19 cellular contexts compared by ENCODE assay signal in the genomic region with DNA sequence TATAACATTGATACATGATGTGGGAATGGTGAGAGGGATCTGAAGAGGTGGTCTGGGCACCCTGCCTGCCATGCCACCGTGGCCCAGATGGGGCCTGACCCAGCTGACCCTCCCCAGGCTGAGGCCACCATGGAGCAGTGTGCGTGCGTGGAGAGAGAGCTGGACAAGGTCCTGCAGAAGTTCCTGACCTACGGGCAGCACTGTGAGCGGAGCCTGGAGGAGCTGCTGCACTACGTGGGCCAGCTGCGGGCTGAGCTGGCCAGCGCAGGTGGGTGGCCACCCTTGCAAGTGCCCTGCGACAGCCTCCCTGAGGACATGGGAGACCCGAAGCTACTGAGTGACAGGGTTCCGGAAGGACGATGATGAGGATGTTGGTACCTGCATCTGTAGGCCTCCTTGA. TPM values are rescaled to one million over a fixed set of nuclear protein-coding genes. Genes with fewer than 3 reads are reported as not detected.
DNase-seq lines count a peak whose midpoint lies in the region; ATAC-seq, FAIRE-seq and TF ChIP-seq lines count a peak whose summit lies in the region.
"Had no signal": no experiment of that assay in that cellular context is flagged by ENCODE, and none has a peak within 500 bp of the region (broad histone marks: within the 10 kb centered on the region; RNA-seq: fewer than 3 reads in every experiment).

No MANE protein-coding gene starts in this region.

- H3K27me3 Mint-ChIP-seq in CD4-positive, alpha-beta T cell: no peaks in the 10 kb centered on the region

- TF ChIP-seq EP300 in H1 (IDR thresholded peaks at IDR 0.05; ENCODE audit: borderline replicate concordance in 1 of 2, low read depth in 2 of 2, low read length in 2 of 2): no peak

- H3K18ac ChIP-seq in H1 (ENCODE audit: extremely low read depth, low read length): no peak overlapping the region

- H3K56ac ChIP-seq in H1 (replicated peaks; ENCODE audit: insufficient read length, low read depth, low read length): no peak overlapping the region

- no peak for ATAC-seq in CD4-positive, alpha-beta T cell (ENCODE audit: poor library complexity)
- peak; percentile 25; the same call in 1 of the 2 replicates for ATAC-seq in HCT116
- ATAC-seq in lower lobe of right lung: no peak

- no peak overlapping the region for H3K4ac ChIP-seq in H1 (replicated peaks; ENCODE audit: insufficient read length, low read depth, low read length)

- 94% methylated on average over 12 of the region's 12 CpGs; no CpG with 5 or more reads in 1 of the 2 experiments for WGBS in H1 (ENCODE audit: extremely low coverage in 1 of 2, insufficient coverage in 1 of 2, insufficient read length in 1 of 2, insufficient replicate concordance in 2 of 2, low coverage in 1 of 2, low lambda C conversion rate in 2 of 2, missing lambda C conversion rate in 1 of 2), 2 experiments

- H3K14ac ChIP-seq in H1 (ENCODE audit: insufficient read length): no peak overlapping the region

- H3K4me3 Mint-ChIP-seq in CD4-positive, alpha-beta T cell: no peak overlapping the region
- H3K4me3 Mint-ChIP-seq: CD8-positive, alpha-beta memory T cell had no signal

- H3K9me3 ChIP-seq in CD4-positive, alpha-beta T cell (ENCODE audit: control insufficient read depth, low read length): no peaks in the 10 kb centered on the region
- H3K9me3 ChIP-seq in HCT116 (ENCODE audit: control insufficient read depth in 1 of 2, insufficient read depth in 1 of 2, low read depth in 1 of 2, low read length in 2 of 2): no peaks in the 10 kb centered on the region
- H3K9me3 ChIP-seq in H1 (ENCODE audit: insufficient read depth in 2 of 2, low read depth in 1 of 2, low read length in 1 of 2): no peaks in the 10 kb centered on the region
- no peaks in the 10 kb centered on the region for H3K9me3 ChIP-seq in lower lobe of right lung
- no peaks in the 10 kb centered on the region for H3K9me3 ChIP-seq in uterus
- H3K9me3 ChIP-seq: BE2C, Caco-2 had no signal

- no peak overlapping the region for H2BK120ac ChIP-seq in H1 (replicated peaks; ENCODE audit: low read depth, low read length)

- no peak overlapping the region for H2BK12ac ChIP-seq in H1 (ENCODE audit: low read depth, low read length)

- H4K91ac ChIP-seq in H1 (replicated peaks; ENCODE audit: insufficient read length, low read length): no peak overlapping the region

- H3K4me1 Mint-ChIP-seq in CD4-positive, alpha-beta T cell (ENCODE audit: low read depth): peaks cover 30% of the 10 kb centered on the region

- H3K9ac ChIP-seq in HCT116 (ENCODE audit: low read length) (no peak overlapping the region), H1 (replicated peaks in 1 of 4; ENCODE audit: extremely low read depth in 1 of 4, low read depth in 3 of 4, low read length in 3 of 4) (no peak overlapping the region)
- H3K9ac ChIP-seq: GM23248 had no signal

- H4K8ac ChIP-seq in H1 (ENCODE audit: extremely low read depth, insufficient read depth, low read length): no peak overlapping the region

- no peak overlapping the region for H2AK5ac ChIP-seq in H1 (ENCODE audit: low read depth, low read length)

- no peaks in the 10 kb centered on the region for H4K20me1 ChIP-seq in HCT116 (ENCODE audit: insufficient read depth)
- peaks cover 0 to 28% of the 10 kb centered on the region in 2 experiments for H4K20me1 ChIP-seq in H1 (replicated peaks in 1 of 2; ENCODE audit: control insufficient read depth in 1 of 2, insufficient read depth in 2 of 2, low read length in 2 of 2)

- TF ChIP-seq RAD21 in HCT116 (IDR thresholded peaks at IDR 0.05; ENCODE audit: low read depth) (no peak), H1 (IDR thresholded peaks at IDR 0.05 in 1 of 2, conservative IDR thresholded peaks at IDR 0.05 in 1 of 2; ENCODE audit: low read depth in 2 of 2, low read length in 2 of 2) (no peak)

- H2AFZ ChIP-seq in HCT116 (ENCODE audit: low read depth, low read length, poor library complexity, severe bottlenecking) (no peak overlapping the region), H1 (ENCODE audit: low read length) (no peak overlapping the region)
- H2AFZ ChIP-seq: GM23248 had no signal

- H3K23ac ChIP-seq in H1 (ENCODE audit: insufficient read length): no peak overlapping the region

- no peak for TF ChIP-seq CTCF in CD4-positive, alpha-beta T cell (IDR thresholded peaks at IDR 0.05)
- no peak for TF ChIP-seq CTCF in HCT116 (IDR thresholded peaks at IDR 0.05 in 2 of 3, conservative IDR thresholded peaks at IDR 0.05 in 1 of 3; ENCODE audit: borderline replicate concordance in 1 of 3, insufficient read depth in 1 of 3, low read depth in 2 of 3, low read length in 2 of 3)
- TF ChIP-seq CTCF in H1 (IDR thresholded peaks at IDR 0.05; ENCODE audit: control extremely low read depth in 1 of 3, insufficient read depth in 1 of 3, low read depth in 1 of 3, low read length in 3 of 3): no peak
- TF ChIP-seq CTCF in lower lobe of right lung (IDR thresholded peaks at IDR 0.05): no peak
- TF ChIP-seq CTCF in dorsolateral prefrontal cortex (IDR thresholded peaks at IDR 0.05 in 54 of 56, conservative IDR thresholded peaks at IDR 0.05 in 2 of 56; ENCODE audit: low read depth in 1 of 56, partially characterized antibody in 56 of 56): no peak
- TF ChIP-seq CTCF in uterus (IDR thresholded peaks at IDR 0.05): no peak

- H3K4me3 ChIP-seq in HCT116 (replicated peaks in 1 of 2; ENCODE audit: low read depth in 1 of 2, low read length in 2 of 2) (no peak overlapping the region), H1 (ENCODE audit: extremely low read depth in 1 of 4, insufficient read depth in 2 of 4, low read depth in 3 of 4, low read length in 4 of 4) (no peak overlapping the region), lower lobe of right lung (no peak overlapping the region), dorsolateral prefrontal cortex (no peak overlapping the region), uterus (no peak overlapping the region)
- H3K4me3 ChIP-seq: GM23248 had no signal

- CTCF ChIA-PET in CD4-positive, alpha-beta T cell (lab: Charles Lee): interaction anchor here (1.9 kb wide), 1 partner anchor 17 kb away, joined by 6 read pairs; no protein-coding TSS in a partner anchor
- CTCF ChIA-PET in HCT116 (lab: Charles Lee): interaction anchor here (2.2 kb wide), 1 partner anchor 8 kb away, joined by 7 read pairs; no protein-coding TSS in a partner anchor
- CTCF ChIA-PET in H1 (lab: Charles Lee; ENCODE audit: partially characterized antibody): interaction anchor here (0.9 to 9.2 kb wide), 10 partner anchors 9 to 66 kb away, joined by 3 to 125 read pairs (median 4); a partner anchor contains a TSS

- H3K36me3 ChIP-seq in HCT116 (ENCODE audit: control insufficient read depth in 1 of 2, insufficient read depth in 2 of 2, low read length in 2 of 2) (peaks cover 6 to 9% of the 10 kb centered on the region in 2 experiments; a peak in 3 of 4 replicates), H1 (ENCODE audit: control insufficient read depth in 2 of 4, insufficient read depth in 4 of 4, low read length in 3 of 4) (peaks cover 2 to 81% (median 34%) of the 10 kb centered on the region in 4 experiments; a peak in 7 of 8 replicates), lower lobe of right lung (peaks cover 84% of the 10 kb centered on the region), uterus (no peaks in the 10 kb centered on the region)

- DNase-seq in CD4-positive, alpha-beta T cell: no peak
- DNase-seq in HCT116 (ENCODE audit: low read depth, low spot score): no peak
- DNase-seq in H1 (ENCODE audit: low read depth in 1 of 2, low spot score in 2 of 2): no peak
- peak; percentile 24 for DNase-seq in lower lobe of right lung
- DNase-seq in CD1c-positive myeloid dendritic cell (ENCODE audit: extremely low spot score): no peak
- no peak for DNase-seq in dorsolateral prefrontal cortex
- no peak for DNase-seq in GOT3 (lab: John Stamatoyannopoulos, UW)
- DNase-seq in uterus: no peak
- DNase-seq: BE2C; Caco-2; CD8-positive, alpha-beta memory T cell; GM23248; HCEC 1CT had no signal

- H3K79me1 ChIP-seq in H1 (ENCODE audit: low read depth, low read length): peaks cover 14% of the 10 kb centered on the region

- no peaks in the 10 kb centered on the region for H3K9me3 Mint-ChIP-seq in CD4-positive, alpha-beta T cell
- H3K9me3 Mint-ChIP-seq: CD8-positive, alpha-beta memory T cell had no signal

- peak overlapping the region; percentile 32 for H3K27ac Mint-ChIP-seq in CD4-positive, alpha-beta T cell

- FAIRE-seq in H1 (lab: Jason Lieb, UNC): no peak
- FAIRE-seq: A204.1, GM12891, HTR-8/SVneo had no signal

- POLR2A ChIA-PET in CD4-positive, alpha-beta T cell (lab: Charles Lee): interaction anchor here (1.5 to 1.7 kb wide), 2 partner anchors 16 to 17 kb away, joined by 4 read pairs; a partner anchor contains a TSS
- POLR2A ChIA-PET in HCT116 (lab: Charles Lee): interaction anchor here (2.3 kb wide), 1 partner anchor 16 kb away, joined by 5 read pairs; a partner anchor contains a TSS
- POLR2A ChIA-PET in H1 (lab: Charles Lee; ENCODE audit: partially characterized antibody): interaction anchor here (0.9 to 40.7 kb wide), 5 partner anchors 10 to 65 kb away, joined by 3 to 1250 read pairs (median 115); a partner anchor contains a TSS

- H2BK5ac ChIP-seq in H1 (ENCODE audit: low read depth, low read length): 0 out of 2 replicates have a peak overlapping the region, but pooled peaks have one; percentile 35

- H3K9me2 ChIP-seq in HCT116 (ENCODE audit: insufficient read depth): no peaks in the 10 kb centered on the region

- no peak overlapping the region for H3K27ac ChIP-seq in CD4-positive, alpha-beta T cell (ENCODE audit: low read depth, low read length)
- H3K27ac ChIP-seq in HCT116 (ENCODE audit: low read depth, low read length) (no peak overlapping the region), H1 (ENCODE audit: low read depth, low read length) (no peak overlapping the region), lower lobe of right lung (no peak overlapping the region), dorsolateral prefrontal cortex (no peak overlapping the region), uterus (no peak overlapping the region)
- H3K27ac ChIP-seq: C4-2B, GM23248 had no signal

- intact Hi-C loops in CD4-positive, alpha-beta T cell (cut with DNase I, micrococcal nuclease): no loop called here
- intact Hi-C loops in HCT116 (cut with micrococcal nuclease): no loop called here
- intact Hi-C loops in lower lobe of right lung (cut with DNase I): no loop called here
- intact Hi-C loops in dorsolateral prefrontal cortex (cut with DNase I): no loop called here
- intact Hi-C loops in uterus (cut with DNase I; ENCODE audit: low total_unique reads): no loop called here

- H3K36me3 Mint-ChIP-seq in CD4-positive, alpha-beta T cell (ENCODE audit: low read depth): peaks cover 70% of the 10 kb centered on the region

- RAD21 ChIA-PET in HCT116 (lab: Charles Lee; ENCODE audit: low non-redundant PET in 1 of 2, low total read pairs in 2 of 2, uncharacterized antibody in 2 of 2, unreplicated experiment in 2 of 2): no interaction called here

- H2BK20ac ChIP-seq in H1 (ENCODE audit: low read length): no peak overlapping the region

- H3K4me1 ChIP-seq in HCT116 (ENCODE audit: control insufficient read depth in 1 of 2, insufficient read depth in 2 of 2, low read length in 2 of 2) (no peaks in the 10 kb centered on the region), H1 (replicated peaks in 1 of 4; ENCODE audit: control insufficient read depth in 3 of 4, insufficient read depth in 4 of 4, low read length in 3 of 4) (no peaks in the 10 kb centered on the region; a peak in 1 of 7 replicates), lower lobe of right lung (no peaks in the 10 kb centered on the region), uterus (no peaks in the 10 kb centered on the region)
- H3K4me1 ChIP-seq: BE2C, Caco-2 had no signal

- H3K23me2 ChIP-seq in H1 (ENCODE audit: low read depth, low read length): no peaks in the 10 kb centered on the region

- H3K27me3 ChIP-seq in CD4-positive, alpha-beta T cell (ENCODE audit: control insufficient read depth, insufficient read depth, low read length): no peaks in the 10 kb centered on the region
- H3K27me3 ChIP-seq in HCT116 (ENCODE audit: insufficient read depth, low read length): no peaks in the 10 kb centered on the region
- H3K27me3 ChIP-seq in H1 (replicated peaks in 1 of 4; ENCODE audit: control insufficient read depth in 3 of 4, extremely low read depth in 1 of 4, insufficient read depth in 3 of 4, low read length in 3 of 4): no peaks in the 10 kb centered on the region
- H3K27me3 ChIP-seq in lower lobe of right lung (ENCODE audit: low read depth): no peaks in the 10 kb centered on the region
- no peaks in the 10 kb centered on the region for H3K27me3 ChIP-seq in dorsolateral prefrontal cortex
- H3K27me3 ChIP-seq in uterus: no peaks in the 10 kb centered on the region
- H3K27me3 ChIP-seq: BE2C had no signal

- H3K4me2 ChIP-seq in HCT116 (ENCODE audit: low read length) (no peak overlapping the region), H1 (ENCODE audit: insufficient read depth in 1 of 2, low read depth in 2 of 2, low read length in 2 of 2) (no peak overlapping the region)

- no TSS peak for BruUV-seq in HCT116 (replicated peaks; lab: Mats Ljungman, UMichigan)

- TF ChIP-seq POLR2A in HCT116 (IDR thresholded peaks at IDR 0.05; ENCODE audit: borderline replicate concordance, extremely low read depth, insufficient read depth, insufficient read length) (no peak), H1 (IDR thresholded peaks at IDR 0.05; ENCODE audit: control extremely low read depth in 1 of 2, low read depth in 2 of 2, low read length in 2 of 2) (0 out of 3 replicates have a peak, but pooled peaks of 1 of the 2 experiments have one; percentile 26), uterus (IDR thresholded peaks at IDR 0.05) (no peak)

- H2BK15ac ChIP-seq in H1 (ENCODE audit: low read length): no peak overlapping the region

- H3K79me2 ChIP-seq in HCT116 (ENCODE audit: insufficient read depth, low read length) (peaks cover 8% of the 10 kb centered on the region; the same call in 1 of the 2 replicates), H1 (ENCODE audit: control insufficient read depth in 1 of 2, insufficient read depth in 2 of 2, low read length in 2 of 2) (peaks cover 0 to 37% of the 10 kb centered on the region in 2 experiments; a peak in 2 of 4 replicates)

- no peak overlapping the region for H4K5ac ChIP-seq in H1 (ENCODE audit: insufficient read length, low read depth, low read length)

RNA-seq across cellular contexts. Expression of a gene that starts 7.2 kb away (rescaled TPM):
- 10 to 100 TPM; 12.0 to 13.8 TPM for total RNA-seq in CD4-positive, alpha-beta T cell
- total RNA-seq in HCT116 (2021; ENCODE audit: unreplicated experiment) (24.1 TPM), lower lobe of right lung (38.6 TPM), dorsolateral prefrontal cortex (10 to 100 TPM; 30.6 to 55.2 (median 42.7) TPM), uterus (10 to 100 TPM; 29.7 to 52.3 (median 39.9) TPM)
- 20.0 and 23.6 TPM in 2 replicates for polyA plus RNA-seq in HCT116 (2012)
- total RNA-seq in H1 (2021; fragmentation: NEBNext Ultra II Directional; extraction: Animal tissue kit (Norgen Biotek cat#: 25700)): 74.6 and 75.9 TPM in 2 replicates
- polyA plus RNA-seq in H1 (2011; rRNA removed): 90.2 and 106 TPM in 2 replicates
- 105 TPM for polyA plus RNA-seq in H1 (2011; cell fraction: cytosol; rRNA removed)
- polyA plus RNA-seq in H1 (2011; cell fraction: nucleus; rRNA removed): 153 TPM
- 65.3 to 93.7 TPM (median 87.0 TPM) in 4 replicates for polyA plus RNA-seq in H1 (2012, experiment 1 of 2)
- polyA plus RNA-seq in H1 (2012, experiment 2 of 2): 74.6 TPM
- polyA plus RNA-seq in H1 (2013, experiment 1 of 2): 53.0 TPM
- polyA plus RNA-seq in H1 (2013, experiment 2 of 2): 51.3 TPM
- 107 and 109 TPM in 2 replicates for polyA minus RNA-seq in H1 (2011; rRNA and poly(A)+ RNA removed)
- polyA minus RNA-seq in H1 (2011; cell fraction: cytosol; rRNA and poly(A)+ RNA removed): 52.0 TPM
- 71.2 TPM for polyA minus RNA-seq in H1 (2011; cell fraction: nucleus; rRNA and poly(A)+ RNA removed)

RNA-seq across cellular contexts. Expression of a gene that starts 15.7 kb away (rescaled TPM):
- total RNA-seq in CD4-positive, alpha-beta T cell: 10 to 100 TPM; 42.2 to 44.5 TPM
- total RNA-seq in HCT116 (2021; ENCODE audit: unreplicated experiment): 260 TPM
- polyA plus RNA-seq in HCT116 (2012): 256 and 304 TPM in 2 replicates
- 263 and 281 TPM in 2 replicates for total RNA-seq in H1 (2021; fragmentation: NEBNext Ultra II Directional; extraction: Animal tissue kit (Norgen Biotek cat#: 25700))
- polyA plus RNA-seq in H1 (2011; rRNA removed): 241 and 344 TPM in 2 replicates
- 302 TPM for polyA plus RNA-seq in H1 (2011; cell fraction: cytosol; rRNA removed)
- 166 TPM for polyA plus RNA-seq in H1 (2011; cell fraction: nucleus; rRNA removed)
- polyA plus RNA-seq in H1 (2012, experiment 1 of 2): 273 to 334 TPM (median 320 TPM) in 4 replicates
- polyA plus RNA-seq in H1 (2012, experiment 2 of 2): 440 TPM
- 244 TPM for polyA plus RNA-seq in H1 (2013, experiment 1 of 2)
- polyA plus RNA-seq in H1 (2013, experiment 2 of 2): 251 TPM
- polyA minus RNA-seq in H1 (2011; rRNA and poly(A)+ RNA removed): 58.6 and 61.0 TPM in 2 replicates
- 117 TPM for polyA minus RNA-seq in H1 (2011; cell fraction: cytosol; rRNA and poly(A)+ RNA removed)
- 80.9 TPM for polyA minus RNA-seq in H1 (2011; cell fraction: nucleus; rRNA and poly(A)+ RNA removed)
- total RNA-seq in lower lobe of right lung: 57.5 TPM
- 100 to 1,000 TPM in 35 of 120 experiments, 10 to 100 TPM in 85; 65.7 to 132 (median 91.9) TPM for total RNA-seq in dorsolateral prefrontal cortex
- total RNA-seq in uterus: 100 to 1,000 TPM in 3 of 4 donors, 10 to 100 TPM in 1; 83.4 to 180 (median 147) TPM

RNA-seq across cellular contexts. Expression of a gene that starts 24.7 kb away (rescaled TPM):
- total RNA-seq in CD4-positive, alpha-beta T cell: 1 to 10 TPM; 3.8 to 4.3 TPM
- 5.2 TPM for total RNA-seq in HCT116 (2021; ENCODE audit: unreplicated experiment)
- 2.8 and 2.9 TPM in 2 replicates for polyA plus RNA-seq in HCT116 (2012)
- 36.0 and 39.2 TPM in 2 replicates for total RNA-seq in H1 (2021; fragmentation: NEBNext Ultra II Directional; extraction: Animal tissue kit (Norgen Biotek cat#: 25700))
- 13.1 and 23.4 TPM in 2 replicates for polyA plus RNA-seq in H1 (2011; rRNA removed)
- 19.4 TPM for polyA plus RNA-seq in H1 (2011; cell fraction: cytosol; rRNA removed)
- polyA plus RNA-seq in H1 (2011; cell fraction: nucleus; rRNA removed): 41.9 TPM
- 16.8 to 24.3 TPM (median 21.3 TPM) in 4 replicates for polyA plus RNA-seq in H1 (2012, experiment 1 of 2)
- polyA plus RNA-seq in H1 (2012, experiment 2 of 2): 18.5 TPM
- polyA plus RNA-seq in H1 (2013, experiment 1 of 2): 16.7 TPM
- polyA plus RNA-seq in H1 (2013, experiment 2 of 2): 15.9 TPM
- 13.0 and 17.4 TPM in 2 replicates for polyA minus RNA-seq in H1 (2011; rRNA and poly(A)+ RNA removed)
- 22.0 TPM for polyA minus RNA-seq in H1 (2011; cell fraction: cytosol; rRNA and poly(A)+ RNA removed)
- 32.8 TPM for polyA minus RNA-seq in H1 (2011; cell fraction: nucleus; rRNA and poly(A)+ RNA removed)
- total RNA-seq in lower lobe of right lung: 7.9 TPM
- 10 to 100 TPM in 30 of 120 experiments, 1 to 10 TPM in 90; 2.7 to 13.4 (median 8.4) TPM for total RNA-seq in dorsolateral prefrontal cortex
- 1 to 10 TPM in 3 of 4 donors, under 1 TPM in 1; 0.59 to 9.6 (median 1.6) TPM for total RNA-seq in uterus

RNA-seq across cellular contexts. Expression of a gene that starts 49.2 kb away (rescaled TPM):
- total RNA-seq in CD4-positive, alpha-beta T cell: not detected
- total RNA-seq in HCT116 (2021; ENCODE audit: unreplicated experiment) (not detected), lower lobe of right lung (not detected), dorsolateral prefrontal cortex (under 1 TPM in 5 of 120 experiments, not detected in 115; 0.12 to 0.21 (median 0.16) TPM), uterus (not detected)
- polyA plus RNA-seq in HCT116 (2012): not detected in 2 replicates
- 0.13 TPM in 1 of 2 replicates, not detected in the other for total RNA-seq in H1 (2021; fragmentation: NEBNext Ultra II Directional; extraction: Animal tissue kit (Norgen Biotek cat#: 25700))
- polyA plus RNA-seq in H1 (2011; rRNA removed): not detected in 2 replicates
- polyA plus RNA-seq in H1 (2011; cell fraction: cytosol; rRNA removed): not detected
- 0.06 TPM for polyA plus RNA-seq in H1 (2011; cell fraction: nucleus; rRNA removed)
- polyA plus RNA-seq in H1 (2012, experiment 1 of 2): not detected in 4 replicates
- polyA plus RNA-seq in H1 (2012, experiment 2 of 2): not detected
- polyA plus RNA-seq in H1 (2013, experiment 1 of 2): not detected
- polyA plus RNA-seq in H1 (2013, experiment 2 of 2): not detected
- polyA minus RNA-seq in H1 (2011; rRNA and poly(A)+ RNA removed): not detected in 2 replicates
- polyA minus RNA-seq in H1 (2011; cell fraction: cytosol; rRNA and poly(A)+ RNA removed): not detected
- not detected for polyA minus RNA-seq in H1 (2011; cell fraction: nucleus; rRNA and poly(A)+ RNA removed)
- total RNA-seq: Caco-2; CD8-positive, alpha-beta memory T cell; Daoy; GM23248 had no signal
- polyA plus RNA-seq: AG04450; CD8-positive, alpha-beta memory T cell; GM23248 had no signal
